ENCODE assay signal across 8 cellular contexts in the genomic region with DNA sequence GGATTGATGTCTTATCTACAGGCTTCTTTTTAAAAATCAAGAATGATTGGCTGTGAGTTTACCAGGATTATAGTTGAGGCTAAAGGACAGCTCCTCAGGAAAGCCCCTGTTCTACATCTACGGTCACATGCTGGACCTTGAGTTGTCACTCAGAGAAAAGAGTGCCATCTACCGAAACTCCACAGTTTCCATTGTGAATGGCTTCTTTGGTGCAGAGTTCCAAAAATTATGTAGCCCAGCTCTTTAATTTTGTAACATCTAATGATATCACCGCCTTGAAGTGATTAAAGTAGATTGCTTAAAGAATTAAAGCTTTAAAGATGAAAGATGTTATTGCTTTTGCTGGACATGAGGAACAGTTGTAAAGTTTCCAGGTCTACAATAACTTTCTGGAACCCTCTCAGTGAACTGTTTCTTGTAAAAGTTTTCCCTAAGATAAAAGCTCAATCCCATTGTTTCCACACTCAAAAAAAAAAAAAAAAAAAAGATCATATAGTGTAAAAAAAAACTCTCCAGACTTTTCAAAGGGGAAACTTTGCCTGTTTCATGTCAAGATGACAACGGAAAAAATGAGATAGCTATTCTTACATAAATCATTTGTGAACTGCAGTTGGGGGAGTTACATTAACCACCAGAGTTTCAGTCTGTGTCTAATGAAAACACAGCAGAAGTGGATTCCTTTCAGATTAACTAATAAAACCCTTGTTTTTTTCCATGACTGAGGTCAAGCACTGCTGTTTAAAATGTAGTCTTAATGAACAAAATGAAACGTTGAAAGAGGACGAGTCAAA. TPM values are rescaled to one million over a fixed set of nuclear protein-coding genes. Genes with fewer than 3 reads are reported as not detected.
DNase-seq lines count a peak whose midpoint lies in the region; ATAC-seq and TF ChIP-seq lines count a peak whose summit lies in the region.

No MANE protein-coding gene starts in this region.

- H3K27ac ChIP-seq in left lung (peak overlapping the region in 1 of 2 donors; percentile 88), upper lobe of right lung (peak overlapping the region; percentile 28)

- ATAC-seq in GM19397 (IDR thresholded peaks at IDR 0.05; ENCODE audit: unreplicated experiment), result peak; percentile 89
- ATAC-seq in HG03175 (IDR thresholded peaks at IDR 0.05; ENCODE audit: unreplicated experiment), result peak; percentile 78
- peak; percentile 81 for ATAC-seq in activated naive CD8-positive, alpha-beta T cell treated with anti-CD3 and anti-CD28 coated beads, Interleukin-2, amount 50 U/mL, for 24 hours
- ATAC-seq in left lung, result peak; percentile 68
- ATAC-seq in upper lobe of right lung, result peak; percentile 31

- no peaks in the 10 kb centered on the region for H3K27me3 Mint-ChIP-seq in Calu3 (ENCODE audit: unreplicated experiment)
- peaks cover 23% of the 10 kb centered on the region for H3K27me3 Mint-ChIP-seq in activated naive CD8-positive, alpha-beta T cell treated with anti-CD3 and anti-CD28 coated beads, Interleukin-2, amount 50 U/mL, for 24 hours

- no peaks in the 10 kb centered on the region for H3K4me1 Mint-ChIP-seq in Calu3 (ENCODE audit: low read depth, unreplicated experiment)
- H3K4me1 Mint-ChIP-seq in activated naive CD8-positive, alpha-beta T cell treated with anti-CD3 and anti-CD28 coated beads, Interleukin-2, amount 50 U/mL, for 24 hours, result peaks cover 21% of the 10 kb centered on the region

- no peaks in the 10 kb centered on the region for H3K27me3 ChIP-seq in left lung
- H3K27me3 ChIP-seq in upper lobe of right lung, result no peaks in the 10 kb centered on the region

- H3K4me3 ChIP-seq in left lung (peak overlapping the region; percentile 5 to 25), upper lobe of right lung (peak overlapping the region; percentile 51)

- no peaks in the 10 kb centered on the region for H3K36me3 Mint-ChIP-seq in Calu3 (ENCODE audit: insufficient read depth, unreplicated experiment)
- H3K36me3 Mint-ChIP-seq in activated naive CD8-positive, alpha-beta T cell treated with anti-CD3 and anti-CD28 coated beads, Interleukin-2, amount 50 U/mL, for 24 hours (ENCODE audit: low read depth), result no peaks in the 10 kb centered on the region

- H3K4me1 ChIP-seq in left lung, result no peaks in the 10 kb centered on the region
- no peaks in the 10 kb centered on the region for H3K4me1 ChIP-seq in upper lobe of right lung

- H3K27ac Mint-ChIP-seq in Calu3 (ENCODE audit: unreplicated experiment), result no peak overlapping the region
- H3K27ac Mint-ChIP-seq in activated naive CD8-positive, alpha-beta T cell treated with anti-CD3 and anti-CD28 coated beads, Interleukin-2, amount 50 U/mL, for 24 hours, result peak overlapping the region; percentile 79

- no peaks in the 10 kb centered on the region for H3K9me3 Mint-ChIP-seq in Calu3 (ENCODE audit: low read depth, unreplicated experiment)
- no peaks in the 10 kb centered on the region for H3K9me3 Mint-ChIP-seq in activated naive CD8-positive, alpha-beta T cell treated with anti-CD3 and anti-CD28 coated beads, Interleukin-2, amount 50 U/mL, for 24 hours

- BruUV-seq in Calu3 (replicated peaks; lab: Mats Ljungman, UMichigan), result no TSS peak

- CTCF ChIA-PET in Calu3 (lab: Charles Lee), result interaction anchor here (0.7 to 1.6 kb wide), 2 partner anchors 45 to 454 kb away, joined by 3 to 6 read pairs; no protein-coding TSS in a partner anchor

- DNase-seq in Calu3 (peak; percentile 11), left lung (no peak), upper lobe of right lung (no peak), hypothalamus (lab: John Stamatoyannopoulos, UW) (no peak), NCI-H1092 (lab: John Stamatoyannopoulos, UW) (no peak)
- DNase-seq in activated naive CD8-positive, alpha-beta T cell treated with anti-CD3 and anti-CD28 coated beads, Interleukin-2, amount 50 U/mL, for 24 hours, result no peak

- TF ChIP-seq CTCF in Calu3 (IDR thresholded peaks at IDR 0.05; ENCODE audit: unreplicated experiment) (no peak), left lung (IDR thresholded peaks at IDR 0.05) (peak in 1 of 2 donors; percentile 8), upper lobe of right lung (IDR thresholded peaks at IDR 0.05) (peak; percentile 38)

- H3K36me3 ChIP-seq in left lung (no peaks in the 10 kb centered on the region), upper lobe of right lung (no peaks in the 10 kb centered on the region)

- H3K4me3 Mint-ChIP-seq in Calu3 (ENCODE audit: low read depth, unreplicated experiment), result no peak overlapping the region
- peak overlapping the region; percentile 41 for H3K4me3 Mint-ChIP-seq in activated naive CD8-positive, alpha-beta T cell treated with anti-CD3 and anti-CD28 coated beads, Interleukin-2, amount 50 U/mL, for 24 hours

- intact Hi-C loops in Calu3 (cut with micrococcal nuclease; ENCODE audit: unreplicated experiment) (loop anchor here (1.0 kb wide), 2 partner anchors 213 to 454 kb away; no protein-coding TSS in a partner anchor), left lung (cut with DNase I) (loop anchor here in 1 of 2 donors (10.0 kb wide), 1 partner anchor 454 kb away; no protein-coding TSS in a partner anchor), upper lobe of right lung (cut with DNase I) (loop anchor here (10.0 kb wide), 1 partner anchor 454 kb away; no protein-coding TSS in a partner anchor)

- H3K9me3 ChIP-seq in left lung (no peaks in the 10 kb centered on the region), upper lobe of right lung (no peaks in the 10 kb centered on the region)

RNA-seq across cellular contexts. Expression of a gene that starts 4.3 kb away (rescaled TPM):
- total RNA-seq in Calu3 (2022) (not detected in 2 replicates), left lung (1,000 to 10,000 TPM; 1,354 to 5,576 TPM), upper lobe of right lung (188 TPM)

Comparison
In these comparisons a context has a peak if more than half of its experiments do, and no peak if none do; other contexts are left out.
1. ATAC-seq: peak in every context shown above with its lines; median percentile 89 in GM19397; 81 in activated naive CD8-positive, alpha-beta T cell treated with anti-CD3 and anti-CD28 coated beads, Interleukin-2, amount 50 U/mL, for 24 hours; 78 in HG03175; 68 in left lung; 31 in upper lobe of right lung.
2. RNA of a gene that starts 4.3 kb away (total RNA-seq): 1,354 to 5,576 TPM in left lung and 188 TPM in upper lobe of right lung (single experiment); not detected in Calu3; every median in the first group is over 100 times any median in the second.